In the genomic region with DNA sequence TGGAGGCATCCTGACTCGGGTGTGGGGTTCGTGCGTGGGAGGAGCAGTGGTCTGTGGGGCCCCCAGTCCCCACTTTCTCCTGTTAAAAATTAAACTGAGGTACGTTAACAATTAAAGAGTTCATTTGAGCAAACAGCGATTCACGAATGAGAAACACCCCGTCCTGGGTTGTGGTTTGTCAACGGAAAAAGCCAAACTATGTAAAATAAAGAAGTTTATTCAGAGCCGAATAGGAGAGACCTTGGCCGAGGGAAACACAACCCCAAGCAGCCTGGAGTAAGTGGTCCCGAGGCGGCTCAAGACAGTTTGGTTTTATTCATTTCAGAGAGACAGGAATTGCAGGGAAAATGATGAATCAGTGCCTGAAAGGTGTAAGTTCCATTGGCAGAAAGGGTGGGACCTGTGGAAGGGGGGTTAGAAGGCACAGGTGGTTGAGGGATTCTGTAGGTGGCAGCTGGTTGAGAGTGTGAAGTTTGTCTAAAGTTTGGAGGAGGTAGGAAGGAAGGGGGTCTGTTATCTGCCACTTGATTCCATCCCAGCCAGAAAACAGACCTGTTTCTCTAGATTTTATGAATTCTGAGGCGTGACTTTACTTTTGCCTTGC, we compare ENCODE assay signal across 8 cellular contexts. TPM values are rescaled to one million over a fixed set of nuclear protein-coding genes. Genes with fewer than 3 reads are reported as not detected.
DNase-seq lines count a peak whose midpoint lies in the region; ATAC-seq and TF ChIP-seq lines count a peak whose summit lies in the region.
"Not testable (repeated sequence)": the region's sequence is repeated elsewhere in the genome, so short reads cannot be mapped to it uniquely, and the experiment has no call there.

No MANE protein-coding gene starts in this region.

- H3K27ac ChIP-seq in MM.1S (ENCODE audit: low read length): peak overlapping the region; percentile 83; the same call in 1 of the 2 replicates
- H3K27ac ChIP-seq in uterus: peak overlapping the region; percentile 90 to 92

- not testable (repeated sequence) for TF ChIP-seq POLR2A in uterus (IDR thresholded peaks at IDR 0.05)

- not testable (repeated sequence) for H3K4me1 ChIP-seq in MM.1S (ENCODE audit: low read length); uterus

- peak overlapping the region; percentile 93 for H3K27ac Mint-ChIP-seq in activated CD4-positive, alpha-beta T cell treated with anti-CD3 and anti-CD28 coated beads for 36 hours
- peak overlapping the region; percentile 39 for H3K27ac Mint-ChIP-seq in MCF 10A (ENCODE audit: low read depth, unreplicated experiment)
- peak overlapping the region; percentile 97 for H3K27ac Mint-ChIP-seq in memory B cell

- TF ChIP-seq CTCF in GM12865 (IDR thresholded peaks at IDR 0.05; ENCODE audit: insufficient read depth, low read depth, low read length, missing control alignments); MM.1S (IDR thresholded peaks at IDR 0.05; ENCODE audit: low read length); MCF 10A (IDR thresholded peaks at IDR 0.05; ENCODE audit: unreplicated experiment); foreskin fibroblast (IDR thresholded peaks at IDR 0.05; ENCODE audit: low read depth, low read length); uterus (IDR thresholded peaks at IDR 0.05): not testable (repeated sequence)

- not testable (repeated sequence) for BruUV-seq in MCF 10A (replicated peaks; lab: Mats Ljungman, UMichigan)

- not testable (repeated sequence) for H3K27me3 Mint-ChIP-seq in activated CD4-positive, alpha-beta T cell treated with anti-CD3 and anti-CD28 coated beads for 36 hours; MCF 10A (ENCODE audit: insufficient read depth, unreplicated experiment); memory B cell

- not testable (repeated sequence) for H4K20me1 ChIP-seq in MM.1S (ENCODE audit: insufficient read depth, low read length)

- H3F3A ChIP-seq in MM.1S (ENCODE audit: insufficient read depth, low read length): not testable (repeated sequence)

- H2AFZ ChIP-seq in MM.1S (ENCODE audit: low read length): peak overlapping the region; percentile 93

- not testable (repeated sequence) for H3K9me3 ChIP-seq in MM.1S (replicated peaks; ENCODE audit: insufficient read depth, low read length); uterus

- H3K36me3 Mint-ChIP-seq in activated CD4-positive, alpha-beta T cell treated with anti-CD3 and anti-CD28 coated beads for 36 hours (ENCODE audit: low read depth): peaks cover 32% of the 10 kb centered on the region
- H3K36me3 Mint-ChIP-seq in MCF 10A (ENCODE audit: insufficient read depth, unreplicated experiment); memory B cell: not testable (repeated sequence)

- H3K4me2 ChIP-seq in MM.1S (ENCODE audit: low read depth, low read length): peak overlapping the region; percentile 99

- peaks cover 42% of the 10 kb centered on the region for H3K4me1 Mint-ChIP-seq in activated CD4-positive, alpha-beta T cell treated with anti-CD3 and anti-CD28 coated beads for 36 hours
- H3K4me1 Mint-ChIP-seq in MCF 10A (ENCODE audit: insufficient read depth, unreplicated experiment) (peaks cover 16% of the 10 kb centered on the region), memory B cell (peaks cover 28% of the 10 kb centered on the region)

- not testable (repeated sequence) for H3K9me2 ChIP-seq in MM.1S (replicated peaks; ENCODE audit: insufficient read depth, low read length)

- H3K9ac ChIP-seq in MM.1S (ENCODE audit: low read length): peak overlapping the region; percentile 89

- H3K79me2 ChIP-seq in MM.1S (ENCODE audit: low read length): peaks cover 36% of the 10 kb centered on the region

- H3K4me3 ChIP-seq in GM12865 (ENCODE audit: low read depth, low read length) (peak overlapping the region; percentile 99), MM.1S (ENCODE audit: low read length) (peak overlapping the region; percentile 99), foreskin fibroblast (ENCODE audit: low read depth in 1 of 2, low read length in 2 of 2) (peak overlapping the region; percentile 94 to 97), uterus (peak overlapping the region; percentile 65 to 91)

- H3K9me3 Mint-ChIP-seq in activated CD4-positive, alpha-beta T cell treated with anti-CD3 and anti-CD28 coated beads for 36 hours (ENCODE audit: low read depth); MCF 10A (ENCODE audit: unreplicated experiment); memory B cell: not testable (repeated sequence)

- DNase-seq in GM12865 (ENCODE audit: low read depth); MM.1S; activated CD4-positive, alpha-beta T cell treated with anti-CD3 and anti-CD28 coated beads for 36 hours; MCF 10A (ENCODE audit: unreplicated experiment); foreskin fibroblast; memory B cell (ENCODE audit: low spot score in 2 of 2); uterus: not testable (repeated sequence)
- peak; percentile 33 for DNase-seq in renal cortical epithelial cell (ENCODE audit: low read depth)

- ATAC-seq in activated CD4-positive, alpha-beta T cell treated with anti-CD3 and anti-CD28 coated beads for 36 hours; memory B cell (ENCODE audit: low read depth): not testable (repeated sequence)

- POLR2A ChIA-PET in activated CD4-positive, alpha-beta T cell treated with anti-CD3 and anti-CD28 coated beads for 36 hours (lab: Charles Lee): not testable (repeated sequence)
- POLR2A ChIA-PET in MCF 10A (lab: Yijun Ruan, JAX): interaction anchor here (4.6 to 4.8 kb wide), 2 partner anchors 62 to 215 kb away, joined by 42 to 67 read pairs; a partner anchor contains a TSS

- H3K36me3 ChIP-seq in MM.1S (replicated peaks; ENCODE audit: insufficient read depth, low read length); uterus: not testable (repeated sequence)

- intact Hi-C loops in activated CD4-positive, alpha-beta T cell treated with anti-CD3 and anti-CD28 coated beads for 36 hours (cut with DNase I, micrococcal nuclease): loop anchor here (1.0 to 2.0 kb wide), 7 partner anchors 39 to 408 kb away; a partner anchor contains a TSS
- intact Hi-C loops in MCF 10A (cut with micrococcal nuclease): not testable (repeated sequence)
- intact Hi-C loops in uterus (cut with DNase I; ENCODE audit: low total_unique reads): loop anchor here (2.0 kb wide), 1 partner anchor 63 kb away; no protein-coding TSS in a partner anchor

- H3K4me3 Mint-ChIP-seq in activated CD4-positive, alpha-beta T cell treated with anti-CD3 and anti-CD28 coated beads for 36 hours: peak overlapping the region; percentile 81
- H3K4me3 Mint-ChIP-seq in MCF 10A (ENCODE audit: unreplicated experiment) (peak overlapping the region; percentile 82), memory B cell (peak overlapping the region; percentile 97)

- not testable (repeated sequence) for H3K27me3 ChIP-seq in MM.1S (replicated peaks; ENCODE audit: insufficient read depth, low read length); uterus

- CTCF ChIA-PET in activated CD4-positive, alpha-beta T cell treated with anti-CD3 and anti-CD28 coated beads for 36 hours (lab: Charles Lee): interaction anchor here (0.6 to 3.9 kb wide), 4 partner anchors 63 to 271 kb away, joined by 3 to 44 read pairs (median 8); no protein-coding TSS in a partner anchor
- CTCF ChIA-PET in MCF 10A (lab: Yijun Ruan, JAX): interaction anchor here (0.6 to 6.3 kb wide), 4 partner anchors 61 to 183 kb away, joined by 3 to 142 read pairs (median 12); a partner anchor contains a TSS

RNA-seq across cellular contexts. Expression of a gene that starts 0.8 kb away (rescaled TPM):
- 10 to 100 TPM; 13.3 to 14.5 TPM for total RNA-seq in activated CD4-positive, alpha-beta T cell treated with anti-CD3 and anti-CD28 coated beads for 36 hours
- total RNA-seq in MCF 10A (2022) (5.6 and 5.9 TPM in 2 replicates), renal cortical epithelial cell (10.1 and 23.2 TPM in 2 replicates), uterus (10 to 100 TPM in 3 of 4 donors, 1 to 10 TPM in 1; 9.7 to 21.2 (median 17.7) TPM)

RNA-seq across cellular contexts. Expression of a gene that starts 38.1 kb away (rescaled TPM):
- 1 to 10 TPM; 2.4 to 2.5 TPM for total RNA-seq in activated CD4-positive, alpha-beta T cell treated with anti-CD3 and anti-CD28 coated beads for 36 hours
- total RNA-seq in MCF 10A (2022) (not detected in 2 replicates), renal cortical epithelial cell (20.7 and 43.7 TPM in 2 replicates), uterus (10 to 100 TPM in 2 of 4 donors, 1 to 10 TPM in 2; 1.2 to 16.1 (median 10.7) TPM)

RNA-seq across cellular contexts. Expression of a gene that starts 39.2 kb away (rescaled TPM):
- 1 to 10 TPM; 1.1 to 1.2 TPM for total RNA-seq in activated CD4-positive, alpha-beta T cell treated with anti-CD3 and anti-CD28 coated beads for 36 hours
- 0.23 and 0.25 TPM in 2 replicates for total RNA-seq in MCF 10A (2022)
- total RNA-seq in renal cortical epithelial cell: 1.7 and 5.0 TPM in 2 replicates
- total RNA-seq in uterus: 1 to 10 TPM in 3 of 4 donors, under 1 TPM in 1; 0.88 to 6.0 (median 1.7) TPM

Comparison
In these comparisons a context has a peak if more than half of its experiments do, and no peak if none do; other contexts are left out.
1. H3K27ac Mint-ChIP-seq: peak in every context shown above with its lines; median percentile 97 in memory B cell; 93 in activated CD4-positive, alpha-beta T cell treated with anti-CD3 and anti-CD28 coated beads for 36 hours; 39 in MCF 10A.